In the genomic region with DNA sequence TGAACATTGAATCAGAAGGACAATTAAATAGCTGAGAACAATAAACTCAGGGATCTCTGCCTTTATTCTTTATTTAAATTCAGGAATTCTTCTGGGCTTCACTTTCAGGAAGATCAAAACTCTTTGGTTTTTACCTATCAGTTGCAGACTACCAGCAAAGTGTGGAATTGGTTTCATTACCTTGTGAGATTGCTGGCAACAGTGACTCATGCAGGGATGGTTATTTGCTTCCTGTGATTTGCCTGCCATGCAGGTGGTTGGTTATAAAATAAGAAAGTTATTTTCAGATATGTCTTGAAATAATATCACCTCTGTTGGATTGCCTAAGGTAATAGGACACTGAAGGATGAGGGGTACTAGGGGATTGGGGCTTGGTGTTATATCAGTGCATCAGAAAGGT, we compare ENCODE assay signal across 1 cellular context.
TF ChIP-seq lines count a peak whose summit lies in the region.

No MANE protein-coding gene starts in this region.

TF ChIP-seq in GM23338, 12 proteins besides CTCF, POLR2A, EP300 and RAD21 (continued from another document):
- TF ChIP-seq, protein P1, sequence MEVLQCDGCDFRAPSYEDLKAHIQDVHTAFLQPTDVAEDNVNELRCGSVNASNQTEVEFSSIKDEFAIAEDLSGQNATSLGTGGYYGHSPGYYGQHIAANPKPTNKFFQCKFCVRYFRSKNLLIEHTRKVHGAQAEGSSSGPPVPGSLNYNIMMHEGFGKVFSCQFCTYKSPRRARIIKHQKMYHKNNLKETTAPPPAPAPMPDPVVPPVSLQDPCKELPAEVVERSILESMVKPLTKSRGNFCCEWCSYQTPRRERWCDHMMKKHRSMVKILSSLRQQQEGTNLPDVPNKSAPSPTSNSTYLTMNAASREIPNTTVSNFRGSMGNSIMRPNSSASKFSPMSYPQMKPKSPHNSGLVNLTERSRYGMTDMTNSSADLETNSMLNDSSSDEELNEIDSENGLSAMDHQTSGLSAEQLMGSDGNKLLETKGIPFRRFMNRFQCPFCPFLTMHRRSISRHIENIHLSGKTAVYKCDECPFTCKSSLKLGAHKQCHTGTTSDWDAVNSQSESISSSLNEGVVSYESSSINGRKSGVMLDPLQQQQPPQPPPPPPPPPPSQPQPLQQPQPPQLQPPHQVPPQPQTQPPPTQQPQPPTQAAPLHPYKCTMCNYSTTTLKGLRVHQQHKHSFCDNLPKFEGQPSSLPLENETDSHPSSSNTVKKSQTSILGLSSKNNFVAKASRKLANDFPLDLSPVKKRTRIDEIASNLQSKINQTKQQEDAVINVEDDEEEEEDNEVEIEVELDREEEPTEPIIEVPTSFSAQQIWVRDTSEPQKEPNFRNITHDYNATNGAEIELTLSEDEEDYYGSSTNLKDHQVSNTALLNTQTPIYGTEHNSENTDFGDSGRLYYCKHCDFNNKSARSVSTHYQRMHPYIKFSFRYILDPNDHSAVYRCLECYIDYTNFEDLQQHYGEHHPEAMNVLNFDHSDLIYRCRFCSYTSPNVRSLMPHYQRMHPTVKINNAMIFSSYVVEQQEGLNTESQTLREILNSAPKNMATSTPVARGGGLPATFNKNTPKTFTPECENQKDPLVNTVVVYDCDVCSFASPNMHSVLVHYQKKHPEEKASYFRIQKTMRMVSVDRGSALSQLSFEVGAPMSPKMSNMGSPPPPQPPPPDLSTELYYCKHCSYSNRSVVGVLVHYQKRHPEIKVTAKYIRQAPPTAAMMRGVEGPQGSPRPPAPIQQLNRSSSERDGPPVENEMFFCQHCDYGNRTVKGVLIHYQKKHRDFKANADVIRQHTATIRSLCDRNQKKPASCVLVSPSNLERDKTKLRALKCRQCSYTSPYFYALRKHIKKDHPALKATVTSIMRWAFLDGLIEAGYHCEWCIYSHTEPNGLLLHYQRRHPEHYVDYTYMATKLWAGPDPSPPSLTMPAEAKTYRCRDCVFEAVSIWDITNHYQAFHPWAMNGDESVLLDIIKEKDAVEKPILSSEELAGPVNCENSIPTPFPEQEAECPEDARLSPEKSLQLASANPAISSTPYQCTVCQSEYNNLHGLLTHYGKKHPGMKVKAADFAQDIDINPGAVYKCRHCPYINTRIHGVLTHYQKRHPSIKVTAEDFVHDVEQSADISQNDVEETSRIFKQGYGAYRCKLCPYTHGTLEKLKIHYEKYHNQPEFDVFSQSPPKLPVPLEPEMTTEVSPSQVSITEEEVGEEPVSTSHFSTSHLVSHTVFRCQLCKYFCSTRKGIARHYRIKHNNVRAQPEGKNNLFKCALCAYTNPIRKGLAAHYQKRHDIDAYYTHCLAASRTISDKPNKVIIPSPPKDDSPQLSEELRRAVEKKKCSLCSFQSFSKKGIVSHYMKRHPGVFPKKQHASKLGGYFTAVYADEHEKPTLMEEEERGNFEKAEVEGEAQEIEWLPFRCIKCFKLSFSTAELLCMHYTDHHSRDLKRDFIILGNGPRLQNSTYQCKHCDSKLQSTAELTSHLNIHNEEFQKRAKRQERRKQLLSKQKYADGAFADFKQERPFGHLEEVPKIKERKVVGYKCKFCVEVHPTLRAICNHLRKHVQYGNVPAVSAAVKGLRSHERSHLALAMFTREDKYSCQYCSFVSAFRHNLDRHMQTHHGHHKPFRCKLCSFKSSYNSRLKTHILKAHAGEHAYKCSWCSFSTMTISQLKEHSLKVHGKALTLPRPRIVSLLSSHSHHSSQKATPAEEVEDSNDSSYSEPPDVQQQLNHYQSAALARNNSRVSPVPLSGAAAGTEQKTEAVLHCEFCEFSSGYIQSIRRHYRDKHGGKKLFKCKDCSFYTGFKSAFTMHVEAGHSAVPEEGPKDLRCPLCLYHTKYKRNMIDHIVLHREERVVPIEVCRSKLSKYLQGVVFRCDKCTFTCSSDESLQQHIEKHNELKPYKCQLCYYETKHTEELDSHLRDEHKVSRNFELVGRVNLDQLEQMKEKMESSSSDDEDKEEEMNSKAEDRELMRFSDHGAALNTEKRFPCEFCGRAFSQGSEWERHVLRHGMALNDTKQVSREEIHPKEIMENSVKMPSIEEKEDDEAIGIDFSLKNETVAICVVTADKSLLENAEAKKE (CRISPR knock-in tag; IDR thresholded peaks at IDR 0.05): no peak
- TF ChIP-seq, protein P2, sequence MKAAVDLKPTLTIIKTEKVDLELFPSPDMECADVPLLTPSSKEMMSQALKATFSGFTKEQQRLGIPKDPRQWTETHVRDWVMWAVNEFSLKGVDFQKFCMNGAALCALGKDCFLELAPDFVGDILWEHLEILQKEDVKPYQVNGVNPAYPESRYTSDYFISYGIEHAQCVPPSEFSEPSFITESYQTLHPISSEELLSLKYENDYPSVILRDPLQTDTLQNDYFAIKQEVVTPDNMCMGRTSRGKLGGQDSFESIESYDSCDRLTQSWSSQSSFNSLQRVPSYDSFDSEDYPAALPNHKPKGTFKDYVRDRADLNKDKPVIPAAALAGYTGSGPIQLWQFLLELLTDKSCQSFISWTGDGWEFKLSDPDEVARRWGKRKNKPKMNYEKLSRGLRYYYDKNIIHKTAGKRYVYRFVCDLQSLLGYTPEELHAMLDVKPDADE (IDR thresholded peaks at IDR 0.05): no peak
- no peak for TF ChIP-seq STAT1 (IDR thresholded peaks at IDR 0.05; ENCODE audit: unreplicated experiment)
